Comparison of ENCODE assay signal across 22 cellular contexts in genomic region chr16:6846452-6846851, GRCh38.
"Had no signal": no experiment of that assay in that cellular context is flagged by ENCODE, and none has a peak within 500 bp of the region (broad histone marks: within the 10 kb centered on the region; RNA-seq: fewer than 3 reads in every experiment).

No MANE protein-coding gene starts in this region.

- H3K27me3 ChIP-seq: brain microvascular endothelial cell, esophagus squamous epithelium, gastroesophageal sphincter had no signal

- H3K27ac ChIP-seq: brain microvascular endothelial cell, epithelial cell of prostate, esophagus squamous epithelium, gastroesophageal sphincter had no signal

- H3K4me3 ChIP-seq: esophagus squamous epithelium, gastroesophageal sphincter had no signal

- H3K36me3 ChIP-seq: brain microvascular endothelial cell, esophagus squamous epithelium, gastroesophageal sphincter had no signal

- H3K9me3 ChIP-seq: esophagus squamous epithelium had no signal

- DNase-seq: activated CD4-positive, alpha-beta memory T cell treated with anti-CD3 and anti-CD28 coated beads, Interleukin-2, amount 10 ng/mL, durations not matched to agents 7 days and 5 days; activated CD4-positive, alpha-beta T cell treated with anti-CD3 and anti-CD28 coated beads for 36 hours; activated CD4-positive, alpha-beta T cell treated with anti-CD3 and anti-CD28 coated beads, Interleukin-2, amount 10 ng/mL, durations not matched to agents 7 days and 5 days; activated CD4-positive, alpha-beta T cell treated with anti-CD3 and anti-CD28 coated beads, Interleukin-2, amount 50 U/mL, for 4 hours; activated CD4-positive, CD25-positive, alpha-beta regulatory T cell; activated CD4-positive, CD25-positive, alpha-beta regulatory T cell treated with anti-CD3 and anti-CD28 coated beads, Interleukin-2, amount 50 U/mL, for 72 hours; activated effector memory CD4-positive, alpha-beta T cell treated with Interleukin-2 at 50 U/mL for 16 hours; activated gamma-delta T cell treated with Interleukin-2 at 50 U/mL for 16 hours; activated naive CD4-positive, alpha-beta T cell treated with anti-CD3 and anti-CD28 coated beads, Interleukin-2, amount 50 U/mL, for 16 hours; activated naive CD4-positive, alpha-beta T cell treated with Interleukin-2 at 50 U/mL for 16 hours; activated T-cell treated with anti-CD3 and anti-CD28 coated beads, Interleukin-2, amount 50 U/mL, for 4 hours; amniotic stem cell; anterior cingulate cortex; brain microvascular endothelial cell; cortex of kidney; effector CD8-positive, alpha-beta T cell; esophagus squamous epithelium; foreskin melanocyte; T-helper 2 cell had no signal

- H3K4me1 ChIP-seq: esophagus squamous epithelium, gastroesophageal sphincter had no signal

- ATAC-seq: activated CD4-positive, alpha-beta T cell treated with anti-CD3 and anti-CD28 coated beads for 36 hours; activated T-cell treated with anti-CD3 and anti-CD28 coated beads, Interleukin-2, amount 50 U/mL, for 4 hours; activated T-helper 17 cell treated with anti-CD3 and anti-CD28 coated beads, Interleukin-2, amount 50 U/mL, for 72 hours; gastroesophageal sphincter had no signal
